19 cellular contexts compared by ENCODE assay signal in the genomic region with DNA sequence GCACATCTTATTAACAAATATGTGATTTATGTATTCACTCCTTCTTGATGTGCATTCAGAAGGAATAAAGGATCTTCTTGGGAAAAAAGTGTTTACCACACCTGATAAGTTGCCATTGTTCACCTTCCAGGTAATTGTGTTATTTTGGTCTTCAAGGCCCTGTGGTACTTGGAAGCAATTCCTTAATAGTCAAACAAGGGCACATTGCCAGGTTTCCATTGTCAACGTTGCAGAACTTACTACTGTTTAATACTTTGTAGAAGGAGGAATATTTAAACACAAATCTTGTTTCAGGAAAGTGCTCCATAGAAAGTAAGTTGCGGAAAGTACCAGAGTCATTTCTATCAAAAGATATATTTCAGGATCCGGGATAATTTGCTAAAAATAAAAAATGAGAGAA.
DNase-seq lines count a peak whose midpoint lies in the region; ATAC-seq and TF ChIP-seq lines count a peak whose summit lies in the region.
"Had no signal": no experiment of that assay in that cellular context is flagged by ENCODE, and none has a peak within 500 bp of the region (broad histone marks: within the 10 kb centered on the region; RNA-seq: fewer than 3 reads in every experiment).

No MANE protein-coding gene starts in this region.

- intact Hi-C loops in MCF 10A (cut with micrococcal nuclease) (no loop called here), breast epithelium (cut with DNase I; ENCODE audit: low total_unique reads) (no loop called here), upper lobe of right lung (cut with DNase I) (no loop called here), natural killer cell (cut with micrococcal nuclease) (no loop called here)

- H3K27me3 ChIP-seq in breast epithelium = no peaks in the 10 kb centered on the region
- no peaks in the 10 kb centered on the region for H3K27me3 ChIP-seq in upper lobe of right lung
- H3K27me3 ChIP-seq: vagina had no signal

- H3K36me3 ChIP-seq in breast epithelium = no peaks in the 10 kb centered on the region
- no peaks in the 10 kb centered on the region for H3K36me3 ChIP-seq in upper lobe of right lung
- H3K36me3 ChIP-seq: vagina had no signal

- no peak overlapping the region for H3K4me3 Mint-ChIP-seq in MCF 10A (ENCODE audit: unreplicated experiment)
- no peak overlapping the region for H3K4me3 Mint-ChIP-seq in natural killer cell
- H3K4me3 Mint-ChIP-seq: activated CD8-positive, alpha-beta T cell treated with anti-CD3 and anti-CD28 coated beads, Interleukin-2, amount 10 ng/mL, durations not matched to agents 7 days and 5 days; effector memory CD8-positive, alpha-beta T cell had no signal

- H3K27ac Mint-ChIP-seq in MCF 10A (ENCODE audit: low read depth, unreplicated experiment) (peak overlapping the region; percentile 75), natural killer cell (no peak overlapping the region)
- H3K27ac Mint-ChIP-seq: activated CD8-positive, alpha-beta T cell treated with anti-CD3 and anti-CD28 coated beads, Interleukin-2, amount 10 ng/mL, durations not matched to agents 7 days and 5 days; effector memory CD8-positive, alpha-beta T cell had no signal

- H3K4me1 Mint-ChIP-seq in MCF 10A (ENCODE audit: insufficient read depth, unreplicated experiment) = peaks cover 13% of the 10 kb centered on the region
- no peaks in the 10 kb centered on the region for H3K4me1 Mint-ChIP-seq in natural killer cell

- TF ChIP-seq CTCF in MCF 10A (IDR thresholded peaks at IDR 0.05; ENCODE audit: unreplicated experiment) (no peak), breast epithelium (IDR thresholded peaks at IDR 0.05) (no peak), upper lobe of right lung (IDR thresholded peaks at IDR 0.05) (no peak), natural killer cell (IDR thresholded peaks at IDR 0.05) (no peak)

- H3K4me1 ChIP-seq in breast epithelium (no peaks in the 10 kb centered on the region), upper lobe of right lung (peaks cover 18% of the 10 kb centered on the region)

- no peaks in the 10 kb centered on the region for H3K27me3 Mint-ChIP-seq in MCF 10A (ENCODE audit: insufficient read depth, unreplicated experiment)
- no peaks in the 10 kb centered on the region for H3K27me3 Mint-ChIP-seq in natural killer cell (ENCODE audit: low read depth in 2 of 2)
- H3K27me3 Mint-ChIP-seq: effector memory CD8-positive, alpha-beta T cell had no signal

- H3K9me3 ChIP-seq in breast epithelium (no peaks in the 10 kb centered on the region), upper lobe of right lung (no peaks in the 10 kb centered on the region)
- H3K9me3 ChIP-seq: vagina had no signal

- BruUV-seq in MCF 10A (replicated peaks; lab: Mats Ljungman, UMichigan) = TSS peak; percentile 40

- ATAC-seq in upper lobe of right lung (no peak), natural killer cell (no peak)
- ATAC-seq: activated CD8-positive, alpha-beta T cell treated with anti-CD3 and anti-CD28 coated beads, Interleukin-2, amount 10 ng/mL, durations not matched to agents 7 days and 5 days; effector memory CD8-positive, alpha-beta T cell; left colon had no signal

- H3K36me3 Mint-ChIP-seq in MCF 10A (ENCODE audit: insufficient read depth, unreplicated experiment) = no peaks in the 10 kb centered on the region
- H3K36me3 Mint-ChIP-seq in natural killer cell = no peaks in the 10 kb centered on the region

- TF ChIP-seq POLR2A in breast epithelium (IDR thresholded peaks at IDR 0.05) = no peak

- CTCF ChIA-PET in MCF 10A (lab: Yijun Ruan, JAX) = no interaction called here

- H3K9me3 Mint-ChIP-seq in MCF 10A (ENCODE audit: unreplicated experiment) = no peaks in the 10 kb centered on the region
- no peaks in the 10 kb centered on the region for H3K9me3 Mint-ChIP-seq in natural killer cell
- H3K9me3 Mint-ChIP-seq: effector memory CD8-positive, alpha-beta T cell had no signal

- POLR2A ChIA-PET in MCF 10A (lab: Yijun Ruan, JAX) = interaction anchor here (0.6 to 1.4 kb wide), 4 partner anchors 11 to 229 kb away, joined by 3 to 5 read pairs (median 4); no protein-coding TSS in a partner anchor

- DNase-seq in MCF 10A (ENCODE audit: unreplicated experiment) (peak; percentile 55), breast epithelium (ENCODE audit: low spot score in 2 of 2) (no peak), dermis blood vessel endothelial cell (peak; percentile 76), lung microvascular endothelial cell (ENCODE audit: low read depth in 2 of 2) (peak; percentile 29 to 68), upper lobe of right lung (no peak), NCI-H774 (lab: John Stamatoyannopoulos, UW) (no peak), natural killer cell (no peak), Ammon's horn (ENCODE audit: low spot score) (no peak)
- DNase-seq: activated CD8-positive, alpha-beta T cell treated with anti-CD3 and anti-CD28 coated beads, Interleukin-2, amount 10 ng/mL, durations not matched to agents 7 days and 5 days; activated effector memory CD4-positive, alpha-beta T cell treated with Interleukin-2 at 50 U/mL for 16 hours; anterior cingulate cortex; effector memory CD8-positive, alpha-beta T cell; GF-D8; head of caudate nucleus; left colon; NCI-H1048; NCI-H2171 treated with DMSO at 0.1 percent for 48 hours; stimulated activated CD4-positive, alpha-beta T cell treated with anti-CD3 and anti-CD28 coated beads, Interleukin-4, amount 100 ng/mL, for 24 hours had no signal

- H3K4me3 ChIP-seq in breast epithelium (no peak overlapping the region), upper lobe of right lung (no peak overlapping the region)
- H3K4me3 ChIP-seq: vagina had no signal

- H3K27ac ChIP-seq in breast epithelium (no peak overlapping the region), upper lobe of right lung (peak overlapping the region; percentile 56)
- H3K27ac ChIP-seq: vagina had no signal

Comparison
In these comparisons a context has a peak if more than half of its experiments do, and no peak if none do; other contexts are left out.
1. DNase-seq: peak in MCF 10A (single experiment), dermis blood vessel endothelial cell (single experiment) and lung microvascular endothelial cell (2 of 2); none in breast epithelium (0 of 2), upper lobe of right lung (single experiment), NCI-H774 (single experiment), natural killer cell (single experiment) and Ammon's horn (single experiment).